8 cellular contexts compared by ENCODE assay signal in genomic region chr11:66335531-66336233, GRCh38. TPM values are rescaled to one million over a fixed set of nuclear protein-coding genes. Genes with fewer than 3 reads are reported as not detected.
DNase-seq lines count a peak whose midpoint lies in the region; ATAC-seq and TF ChIP-seq lines count a peak whose summit lies in the region.

No MANE protein-coding gene starts in this region.

- peak; percentile 35 for DNase-seq in COLO829 (ENCODE audit: low spot score)
- DNase-seq in NB4 (ENCODE audit: low read depth) = peak; percentile 87
- no peak for DNase-seq in central memory CD8-positive, alpha-beta T cell (ENCODE audit: low spot score in 2 of 2)
- DNase-seq in left colon = peak in 1 of 2 donors; percentile 38
- DNase-seq in stimulated activated CD4-positive, alpha-beta T cell treated with anti-CD3 and anti-CD28 coated beads, Interleukin-1b, Interleukin-23, amount 100 ng/mL, for 48 hours = no peak
- no peak for DNase-seq in NK-92 (lab: John Stamatoyannopoulos, UW; ENCODE audit: unreplicated experiment)

- H3K9me3 Mint-ChIP-seq in central memory CD8-positive, alpha-beta T cell = no peaks in the 10 kb centered on the region

- no peak for TF ChIP-seq CTCF in NB4 (IDR thresholded peaks at IDR 0.05; ENCODE audit: low read depth, low read length)

- H3K36me3 Mint-ChIP-seq in central memory CD8-positive, alpha-beta T cell (ENCODE audit: insufficient read depth) = peaks cover 18% of the 10 kb centered on the region

- peak overlapping the region; percentile 78 for H3K4me3 ChIP-seq in NB4 (ENCODE audit: low read depth, low read length)

- H3K27ac Mint-ChIP-seq in central memory CD8-positive, alpha-beta T cell (ENCODE audit: low read depth) = peak overlapping the region; percentile 80

- H3K4me3 Mint-ChIP-seq in central memory CD8-positive, alpha-beta T cell = peak overlapping the region; percentile 69

- H3K4me1 Mint-ChIP-seq in central memory CD8-positive, alpha-beta T cell = peaks cover 18% of the 10 kb centered on the region

- peak overlapping the region; percentile 79 for H3K27ac ChIP-seq in temporal lobe (ENCODE audit: low read depth, low read length)

- ATAC-seq in central memory CD8-positive, alpha-beta T cell (replicated peaks; ENCODE audit: extremely low read depth, poor library complexity, severe bottlenecking) = no peak
- ATAC-seq in left colon (peak; percentile 60), GM18861 (IDR thresholded peaks at IDR 0.05; ENCODE audit: unreplicated experiment) (no peak)

- intact Hi-C loops in left colon (cut with DNase I, micrococcal nuclease) = no loop called here

- no peaks in the 10 kb centered on the region for H3K27me3 Mint-ChIP-seq in central memory CD8-positive, alpha-beta T cell

- no peak for TF ChIP-seq POLR2A in NB4 (IDR thresholded peaks at IDR 0.05; ENCODE audit: extremely low read depth, insufficient read length)

RNA-seq across cellular contexts. Expression of gene RIN1, which starts 0.6 kb away (rescaled TPM):
- total RNA-seq in left colon = 10 to 100 TPM; 10.3 to 10.6 TPM
- total RNA-seq in temporal lobe = 0.98 TPM

RNA-seq across cellular contexts. Expression of gene BRMS1, which starts 9.2 kb away (rescaled TPM):
- total RNA-seq in left colon (10 to 100 TPM; 42.5 to 46.3 TPM), temporal lobe (10.1 TPM)

RNA-seq across cellular contexts. Expression of gene B4GAT1, which starts 11.7 kb away (rescaled TPM):
- total RNA-seq in left colon (10 to 100 TPM; 13.1 to 17.1 TPM), temporal lobe (56.3 TPM)

RNA-seq across cellular contexts. Expression of gene CD248, which starts 18.8 kb away (rescaled TPM):
- total RNA-seq in left colon (10 to 100 TPM in 1 of 2 donors, 1 to 10 TPM in 1; 4.5 to 13.7 TPM), temporal lobe (3.2 TPM)

RNA-seq across cellular contexts. Expression of gene SLC29A2, which starts 35.9 kb away (rescaled TPM):
- total RNA-seq in left colon = 10 to 100 TPM; 16.3 to 31.1 TPM
- 1.7 TPM for total RNA-seq in temporal lobe

Comparison
In these comparisons a context has a peak if more than half of its experiments do, and no peak if none do; other contexts are left out.
1. DNase-seq: peak in COLO829 (single experiment) and NB4 (single experiment); none in central memory CD8-positive, alpha-beta T cell (0 of 2), stimulated activated CD4-positive, alpha-beta T cell treated with anti-CD3 and anti-CD28 coated beads, Interleukin-1b, Interleukin-23, amount 100 ng/mL, for 48 hours (single experiment) and NK-92 (single experiment).